In the genomic region with DNA sequence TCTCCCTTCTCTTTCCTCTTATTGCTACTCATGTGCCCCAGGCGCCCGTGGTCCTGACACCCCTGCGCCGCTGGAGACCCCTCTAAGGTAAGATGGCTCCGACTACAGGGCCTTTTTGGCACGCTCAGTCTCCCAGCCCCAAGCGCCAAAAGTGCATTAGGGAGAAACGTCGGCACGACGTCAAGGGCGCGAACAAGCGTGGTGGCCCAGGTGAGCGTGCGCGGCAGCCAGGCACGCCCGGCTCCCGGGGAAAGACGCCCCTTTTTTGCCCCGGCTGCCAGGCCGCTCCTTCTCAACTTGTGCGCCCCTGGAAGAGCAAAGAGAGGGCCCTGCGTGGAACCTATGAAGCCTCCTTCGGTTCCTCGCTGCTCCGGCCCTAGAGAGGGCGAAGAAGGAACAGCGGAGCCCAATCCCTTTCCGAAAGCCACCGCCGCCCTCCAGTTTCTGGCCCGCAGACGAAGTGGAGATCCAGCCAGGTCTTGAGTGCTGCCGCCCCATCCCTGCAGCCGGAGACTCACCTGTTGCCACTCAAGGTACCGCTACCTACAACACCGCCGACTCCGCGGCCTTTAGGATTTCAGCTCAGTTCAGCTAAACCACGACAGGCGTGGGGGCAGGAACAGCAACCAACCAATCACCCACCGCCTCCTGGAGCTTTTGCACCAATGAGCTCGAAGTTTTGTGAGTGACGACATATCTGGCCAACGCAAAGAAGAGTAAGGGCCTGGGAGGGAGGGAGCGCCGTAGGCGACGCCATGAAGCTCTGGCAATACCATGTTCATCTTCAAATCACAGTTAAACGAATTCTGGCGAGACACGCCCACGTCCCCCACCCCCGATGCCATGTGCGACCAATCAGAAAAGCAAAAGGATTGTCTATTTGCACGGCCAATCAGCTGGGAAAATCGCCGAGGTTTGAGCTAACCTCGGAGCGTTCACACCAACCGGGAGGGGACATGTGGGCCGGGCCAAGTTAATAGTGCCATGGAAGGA, we compare ENCODE assay signal across 8 cellular contexts. TPM values are rescaled to one million over a fixed set of nuclear protein-coding genes. Genes with fewer than 3 reads are reported as not detected.
DNase-seq lines count a peak whose midpoint lies in the region; ATAC-seq, FAIRE-seq and TF ChIP-seq lines count a peak whose summit lies in the region.
"Not testable (repeated sequence)": the region's sequence is repeated elsewhere in the genome, so short reads cannot be mapped to it uniquely, and the experiment has no call there.

ARL17A (minus strand) TSS at position 609 of the 993 bp plus-strand sequence. CDS start 3,369 bp downstream, outside the sequence.

- H3K9me3 Mint-ChIP-seq in activated CD4-positive, alpha-beta T cell treated with anti-CD3 and anti-CD28 coated beads, Interleukin-2, amount 10 ng/mL, durations not matched to agents 24 days and 14 days: not testable (repeated sequence)

- H3K4me3 ChIP-seq in ascending aorta: peak within 1 kb of the TSS in 1 of 2 donors; percentile 38
- H3K4me3 ChIP-seq in right cardiac atrium (ENCODE audit: low read length): peak within 1 kb of the TSS; percentile 38

- ATAC-seq in HG03565 (IDR thresholded peaks at IDR 0.05; ENCODE audit: unreplicated experiment): peak; percentile 81
- peak; percentile 98 to 99 for ATAC-seq in right cardiac atrium
- ATAC-seq in sciatic nerve: peak; percentile 99
- peak; percentile 95 for ATAC-seq in stimulated activated naive CD8-positive, alpha-beta T cell treated with anti-CD3 and anti-CD28 coated beads, Interleukin-15, Interleukin-2, amounts not matched to agents 100 U/mL and 50 U/mL, for 24 hours

- not testable (repeated sequence) for H3K36me3 ChIP-seq in ascending aorta

- H3K4me1 Mint-ChIP-seq in activated CD4-positive, alpha-beta T cell treated with anti-CD3 and anti-CD28 coated beads, Interleukin-2, amount 10 ng/mL, durations not matched to agents 24 days and 14 days: not testable (repeated sequence)

- H3K27ac ChIP-seq in ascending aorta: peak within 1 kb of the TSS in 1 of 2 donors; percentile 64
- H3K27ac ChIP-seq in right cardiac atrium (ENCODE audit: low read length): not testable (repeated sequence)

- H3K4me1 ChIP-seq in ascending aorta; right cardiac atrium (ENCODE audit: control insufficient read depth, insufficient read depth, low read length): not testable (repeated sequence)

- not testable (repeated sequence) for H3K27me3 Mint-ChIP-seq in activated CD4-positive, alpha-beta T cell treated with anti-CD3 and anti-CD28 coated beads, Interleukin-2, amount 10 ng/mL, durations not matched to agents 24 days and 14 days

- TF ChIP-seq POLR2A in H54 (IDR thresholded peaks at IDR 0.05; ENCODE audit: low read depth, low read length): not testable (repeated sequence)

- TF ChIP-seq CTCF in ascending aorta (IDR thresholded peaks at IDR 0.05): not testable (repeated sequence)

- WGBS in right cardiac atrium: 0% methylated on average over 12 of the region's 65 CpGs

- not testable (repeated sequence) for DNase-seq in GM18507 (ENCODE audit: extremely low spot score, insufficient read length, low read depth); H54 (ENCODE audit: insufficient read length, low spot score)
- peak; percentile 94 for DNase-seq in activated CD4-positive, alpha-beta T cell treated with anti-CD3 and anti-CD28 coated beads, Interleukin-2, amount 10 ng/mL, durations not matched to agents 24 days and 14 days
- peak; percentile 63 to 92 for DNase-seq in ascending aorta (ENCODE audit: low spot score in 2 of 2)
- peak; percentile 92 to 93 (median 93) for DNase-seq in right cardiac atrium
- DNase-seq in sciatic nerve (ENCODE audit: low spot score): peak; percentile 81
- peak; percentile 70 for DNase-seq in stimulated activated naive CD8-positive, alpha-beta T cell treated with anti-CD3 and anti-CD28 coated beads, Interleukin-15, Interleukin-2, amounts not matched to agents 100 U/mL and 50 U/mL, for 24 hours

- H3K9me3 ChIP-seq in ascending aorta; right cardiac atrium (ENCODE audit: control insufficient read depth, low read length): not testable (repeated sequence)

- H3K4me3 Mint-ChIP-seq in activated CD4-positive, alpha-beta T cell treated with anti-CD3 and anti-CD28 coated beads, Interleukin-2, amount 10 ng/mL, durations not matched to agents 24 days and 14 days: not testable (repeated sequence)

- not testable (repeated sequence) for H3K36me3 Mint-ChIP-seq in activated CD4-positive, alpha-beta T cell treated with anti-CD3 and anti-CD28 coated beads, Interleukin-2, amount 10 ng/mL, durations not matched to agents 24 days and 14 days (ENCODE audit: low read depth)

- not testable (repeated sequence) for H3K27me3 ChIP-seq in ascending aorta; right cardiac atrium (ENCODE audit: control insufficient read depth, insufficient read depth)

- intact Hi-C loops in activated CD4-positive, alpha-beta T cell treated with anti-CD3 and anti-CD28 coated beads, Interleukin-2, amount 10 ng/mL, durations not matched to agents 24 days and 14 days (cut with micrococcal nuclease); ascending aorta (cut with DNase I); right cardiac atrium (cut with DNase I); sciatic nerve (cut with DNase I): not testable (repeated sequence)

- FAIRE-seq in GM18507 (lab: Jason Lieb, UNC) (peak; percentile 99), H54 (lab: Jason Lieb, UNC) (peak; percentile 97)

- not testable (repeated sequence) for H3K27ac Mint-ChIP-seq in activated CD4-positive, alpha-beta T cell treated with anti-CD3 and anti-CD28 coated beads, Interleukin-2, amount 10 ng/mL, durations not matched to agents 24 days and 14 days

RNA-seq across cellular contexts. Expression of gene ARL17A, which starts in this region (rescaled TPM):
- 21.3 and 23.5 TPM in 2 replicates for total RNA-seq in activated CD4-positive, alpha-beta T cell treated with anti-CD3 and anti-CD28 coated beads, Interleukin-2, amount 10 ng/mL, durations not matched to agents 24 days and 14 days
- total RNA-seq in ascending aorta (3.4 TPM), right cardiac atrium (10 to 100 TPM in 2 of 4 donors, 1 to 10 TPM in 2; 7.4 to 16.9 (median 11.0) TPM), sciatic nerve (11.0 TPM)
- 6.3 TPM for polyA plus RNA-seq in right cardiac atrium
